Comparison of ENCODE assay signal across 15 cellular contexts in the genomic region with DNA sequence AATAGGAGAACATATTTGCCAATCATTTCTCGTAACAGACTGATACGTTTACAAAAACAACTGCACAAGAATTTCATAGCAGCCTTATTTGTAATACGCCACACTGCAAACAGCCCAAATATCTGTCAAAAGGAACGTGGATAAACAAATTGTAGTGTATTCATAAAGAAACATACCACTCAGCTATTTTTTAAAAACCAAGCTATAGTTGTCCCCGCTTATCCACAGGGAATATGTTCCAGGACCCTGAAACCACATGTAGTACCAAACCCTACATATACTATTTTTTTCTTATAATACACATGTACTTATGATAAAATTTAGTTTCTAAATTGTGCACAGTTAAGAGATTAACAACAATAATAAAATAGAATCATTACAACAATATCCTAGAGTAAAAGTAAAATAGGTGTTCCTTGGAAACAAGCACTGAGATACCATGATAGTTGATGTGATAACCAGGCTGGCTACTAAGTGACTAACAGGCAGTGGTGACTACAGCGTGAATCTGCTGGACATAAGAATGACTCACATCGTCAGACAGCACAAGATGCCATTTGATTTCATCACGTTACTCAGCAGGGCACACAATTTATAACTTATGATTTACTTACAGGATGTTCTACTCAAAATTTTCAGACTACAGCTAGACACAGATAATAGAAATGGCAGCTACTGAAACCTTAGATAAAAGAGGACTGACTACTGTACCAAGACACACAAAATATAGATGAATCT.
DNase-seq lines count a peak whose midpoint lies in the region; ATAC-seq, FAIRE-seq and TF ChIP-seq lines count a peak whose summit lies in the region.
"Had no signal": no experiment of that assay in that cellular context is flagged by ENCODE, and none has a peak within 500 bp of the region (broad histone marks: within the 10 kb centered on the region; RNA-seq: fewer than 3 reads in every experiment).

No MANE protein-coding gene starts in this region.

- FAIRE-seq in bronchial epithelial cell (lab: Jason Lieb, UNC), result peak; percentile 40
- FAIRE-seq: GM18507 had no signal

- no peak overlapping the region for H3K27ac ChIP-seq in tibial artery

- intact Hi-C loops in activated T-helper 2 cell treated with anti-CD3 and anti-CD28 coated beads, Interferon-gamma antibody, Interleukin-2, Interleukin-4, amounts not matched to agents 10 μg/mL and 5 μg/mL and 100 μg/mL, durations not matched to agents 14 hours and 24 hours and 36 hours (cut with micrococcal nuclease), result no loop called here
- intact Hi-C loops in tibial artery (cut with DNase I; ENCODE audit: low total_unique reads), result no loop called here

- H3K4me1 Mint-ChIP-seq in activated T-helper 2 cell treated with anti-CD3 and anti-CD28 coated beads, Interferon-gamma antibody, Interleukin-2, Interleukin-4, amounts not matched to agents 10 μg/mL and 5 μg/mL and 100 μg/mL, durations not matched to agents 14 hours and 24 hours and 36 hours (ENCODE audit: low read depth), result no peaks in the 10 kb centered on the region
- H3K4me1 Mint-ChIP-seq: activated CD8-positive, alpha-beta memory T cell treated with anti-CD3 and anti-CD28 coated beads, Interleukin-2, amount 10 ng/mL, durations not matched to agents 7 days and 5 days; stimulated activated naive CD8-positive, alpha-beta T cell treated with anti-CD3 and anti-CD28 coated beads, Interleukin-15, amount 100 ng/mL, for 72 hours had no signal

- H3K36me3 Mint-ChIP-seq in activated T-helper 2 cell treated with anti-CD3 and anti-CD28 coated beads, Interferon-gamma antibody, Interleukin-2, Interleukin-4, amounts not matched to agents 10 μg/mL and 5 μg/mL and 100 μg/mL, durations not matched to agents 14 hours and 24 hours and 36 hours (ENCODE audit: low read depth), result no peaks in the 10 kb centered on the region
- H3K36me3 Mint-ChIP-seq: activated CD8-positive, alpha-beta memory T cell treated with anti-CD3 and anti-CD28 coated beads, Interleukin-2, amount 10 ng/mL, durations not matched to agents 7 days and 5 days; natural killer cell treated with Interleukin-12 subunit alpha and Interleukin-12 subunit beta and Interleukin-15 and Interleukin-18, amount 100 ng/mL, for 72 hours had no signal

- no peak overlapping the region for H3K4me3 Mint-ChIP-seq in activated T-helper 2 cell treated with anti-CD3 and anti-CD28 coated beads, Interferon-gamma antibody, Interleukin-2, Interleukin-4, amounts not matched to agents 10 μg/mL and 5 μg/mL and 100 μg/mL, durations not matched to agents 14 hours and 24 hours and 36 hours (ENCODE audit: low read depth)
- H3K4me3 Mint-ChIP-seq: activated CD8-positive, alpha-beta memory T cell treated with anti-CD3 and anti-CD28 coated beads, Interleukin-2, amount 10 ng/mL, durations not matched to agents 7 days and 5 days; natural killer cell treated with Interleukin-12 subunit alpha and Interleukin-12 subunit beta and Interleukin-15 and Interleukin-18, amount 100 ng/mL, for 72 hours; stimulated activated naive CD8-positive, alpha-beta T cell treated with anti-CD3 and anti-CD28 coated beads, Interleukin-15, amount 100 ng/mL, for 72 hours; T-helper 2 cell treated with Interferon-gamma antibody and Interleukin-4, amounts not matched to agents 5 μg/mL and 100 μg/mL, for 36 hours had no signal

- TF ChIP-seq CTCF in AG09319 (IDR thresholded peaks at IDR 0.05; ENCODE audit: low read depth, low read length), result no peak
- TF ChIP-seq CTCF in bronchial epithelial cell (IDR thresholded peaks at IDR 0.05; ENCODE audit: insufficient read depth, low read length, severe bottlenecking), result no peak
- no peak for TF ChIP-seq CTCF in tibial artery (IDR thresholded peaks at IDR 0.05)

- H3K9me3 ChIP-seq in tibial artery, result no peaks in the 10 kb centered on the region
- H3K9me3 ChIP-seq: Caco-2 had no signal

- DNase-seq in AG09319 (ENCODE audit: extremely low read depth, low read depth) (peak; percentile 57), M059J (ENCODE audit: low read depth) (peak; percentile 94), bronchial epithelial cell (ENCODE audit: low read depth) (peak; percentile 97), left lobe of liver (ENCODE audit: low spot score) (no peak), tibial artery (no peak), Ammon's horn (ENCODE audit: low spot score) (no peak)
- no peak for DNase-seq in activated T-helper 2 cell treated with anti-CD3 and anti-CD28 coated beads, Interferon-gamma antibody, Interleukin-2, Interleukin-4, amounts not matched to agents 10 μg/mL and 5 μg/mL and 100 μg/mL, durations not matched to agents 14 hours and 24 hours and 36 hours (ENCODE audit: low spot score)
- DNase-seq in effector CD4-positive, alpha-beta T cell, result no peak
- DNase-seq: activated CD8-positive, alpha-beta memory T cell treated with anti-CD3 and anti-CD28 coated beads, Interleukin-2, amount 10 ng/mL, durations not matched to agents 7 days and 5 days; Caco-2; NCI-H1105 treated with DMSO at 0.1 percent for 48 hours; stimulated activated naive CD8-positive, alpha-beta T cell treated with anti-CD3 and anti-CD28 coated beads, Interleukin-15, amount 100 ng/mL, for 72 hours had no signal

- H3K36me3 ChIP-seq in bronchial epithelial cell (ENCODE audit: control insufficient read depth, insufficient read depth, low read length) (no peaks in the 10 kb centered on the region), tibial artery (no peaks in the 10 kb centered on the region)

- H3K27me3 ChIP-seq in bronchial epithelial cell (ENCODE audit: control insufficient read depth, insufficient read depth, low read length), result no peaks in the 10 kb centered on the region
- no peaks in the 10 kb centered on the region for H3K27me3 ChIP-seq in tibial artery

- peaks cover 4% of the 10 kb centered on the region for H3K9me3 Mint-ChIP-seq in activated T-helper 2 cell treated with anti-CD3 and anti-CD28 coated beads, Interferon-gamma antibody, Interleukin-2, Interleukin-4, amounts not matched to agents 10 μg/mL and 5 μg/mL and 100 μg/mL, durations not matched to agents 14 hours and 24 hours and 36 hours

- no peak overlapping the region for H3K27ac Mint-ChIP-seq in activated T-helper 2 cell treated with anti-CD3 and anti-CD28 coated beads, Interferon-gamma antibody, Interleukin-2, Interleukin-4, amounts not matched to agents 10 μg/mL and 5 μg/mL and 100 μg/mL, durations not matched to agents 14 hours and 24 hours and 36 hours
- H3K27ac Mint-ChIP-seq: activated CD8-positive, alpha-beta memory T cell treated with anti-CD3 and anti-CD28 coated beads, Interleukin-2, amount 10 ng/mL, durations not matched to agents 7 days and 5 days; natural killer cell treated with Interleukin-12 subunit alpha and Interleukin-12 subunit beta and Interleukin-15 and Interleukin-18, amount 100 ng/mL, for 72 hours; stimulated activated naive CD8-positive, alpha-beta T cell treated with anti-CD3 and anti-CD28 coated beads, Interleukin-15, amount 100 ng/mL, for 72 hours; T-helper 2 cell treated with Interferon-gamma antibody and Interleukin-4, amounts not matched to agents 5 μg/mL and 100 μg/mL, for 36 hours had no signal

- no peaks in the 10 kb centered on the region for H3K27me3 Mint-ChIP-seq in activated T-helper 2 cell treated with anti-CD3 and anti-CD28 coated beads, Interferon-gamma antibody, Interleukin-2, Interleukin-4, amounts not matched to agents 10 μg/mL and 5 μg/mL and 100 μg/mL, durations not matched to agents 14 hours and 24 hours and 36 hours (ENCODE audit: low read depth)
- H3K27me3 Mint-ChIP-seq: activated CD8-positive, alpha-beta memory T cell treated with anti-CD3 and anti-CD28 coated beads, Interleukin-2, amount 10 ng/mL, durations not matched to agents 7 days and 5 days; natural killer cell treated with Interleukin-12 subunit alpha and Interleukin-12 subunit beta and Interleukin-15 and Interleukin-18, amount 100 ng/mL, for 72 hours; stimulated activated naive CD8-positive, alpha-beta T cell treated with anti-CD3 and anti-CD28 coated beads, Interleukin-15, amount 100 ng/mL, for 72 hours had no signal

- H3K4me1 ChIP-seq in tibial artery, result no peaks in the 10 kb centered on the region
- H3K4me1 ChIP-seq: Caco-2 had no signal

- H3K4me3 ChIP-seq in bronchial epithelial cell (ENCODE audit: low read depth, low read length) (no peak overlapping the region), tibial artery (no peak overlapping the region)

- peak; percentile 71 for ATAC-seq in left lobe of liver
- ATAC-seq: activated CD8-positive, alpha-beta memory T cell treated with anti-CD3 and anti-CD28 coated beads, Interleukin-2, amount 10 ng/mL, durations not matched to agents 7 days and 5 days; natural killer cell treated with Interleukin-12 subunit alpha and Interleukin-12 subunit beta and Interleukin-15 and Interleukin-18, amount 100 ng/mL, for 72 hours; stimulated activated naive CD8-positive, alpha-beta T cell treated with anti-CD3 and anti-CD28 coated beads, Interleukin-15, amount 100 ng/mL, for 72 hours had no signal

Comparison
In these comparisons a context has a peak if more than half of its experiments do, and no peak if none do; other contexts are left out.
1. DNase-seq: peak in AG09319 (single experiment), M059J (single experiment) and bronchial epithelial cell (single experiment); none in left lobe of liver (single experiment), activated T-helper 2 cell treated with anti-CD3 and anti-CD28 coated beads, Interferon-gamma antibody, Interleukin-2, Interleukin-4, amounts not matched to agents 10 μg/mL and 5 μg/mL and 100 μg/mL, durations not matched to agents 14 hours and 24 hours and 36 hours (single experiment), tibial artery (0 of 2), effector CD4-positive, alpha-beta T cell (single experiment) and Ammon's horn (single experiment).